Comparison of ENCODE assay signal across 8 cellular contexts in genomic region chr11:62621027-62621566, GRCh38. TPM values are rescaled to one million over a fixed set of nuclear protein-coding genes. Genes with fewer than 3 reads are reported as not detected.
DNase-seq lines count a peak whose midpoint lies in the region; ATAC-seq and TF ChIP-seq lines count a peak whose summit lies in the region.

No MANE protein-coding gene starts in this region.

- TF ChIP-seq CTCF in BJ (IDR thresholded peaks at IDR 0.05; ENCODE audit: insufficient read depth, low read depth, low read length) (no peak), MM.1S (IDR thresholded peaks at IDR 0.05; ENCODE audit: low read length) (no peak)

- H2AFZ ChIP-seq in MM.1S (ENCODE audit: low read length): peak overlapping the region; percentile 35

- peaks cover 10% of the 10 kb centered on the region for H3K4me1 ChIP-seq in MM.1S (ENCODE audit: low read length)
- H3K4me1 ChIP-seq in duodenal mucosa (ENCODE audit: control insufficient read depth in 1 of 2, insufficient read depth in 2 of 2, low read length in 2 of 2): peaks cover 5 to 10% of the 10 kb centered on the region in 2 donors

- H3K9me3 ChIP-seq in MM.1S (replicated peaks; ENCODE audit: insufficient read depth, low read length) (no peaks in the 10 kb centered on the region), duodenal mucosa (ENCODE audit: control insufficient read depth in 1 of 2, low read length in 2 of 2) (no peaks in the 10 kb centered on the region)

- no peak for DNase-seq in BJ (ENCODE audit: low read depth)
- no peak for DNase-seq in MM.1S
- DNase-seq in natural killer cell treated with Interleukin-12 subunit alpha and Interleukin-12 subunit beta and Interleukin-15 and Interleukin-18, amount 100 ng/mL, for 72 hours (ENCODE audit: low spot score): no peak
- no peak for DNase-seq in NCI-H226

- peak overlapping the region; percentile 100 for H3K4me3 Mint-ChIP-seq in natural killer cell treated with Interleukin-12 subunit alpha and Interleukin-12 subunit beta and Interleukin-15 and Interleukin-18, amount 100 ng/mL, for 72 hours

- H3K27ac ChIP-seq in MM.1S (ENCODE audit: low read length): peak overlapping the region; percentile 59; the same call in 1 of the 2 replicates
- H3K27ac ChIP-seq in duodenal mucosa (ENCODE audit: low read depth, low read length): peak overlapping the region; percentile 71

- H4K20me1 ChIP-seq in MM.1S (ENCODE audit: insufficient read depth, low read length): no peaks in the 10 kb centered on the region

- peak overlapping the region; percentile 73 for H3K9ac ChIP-seq in MM.1S (ENCODE audit: low read length)
- H3K9ac ChIP-seq in duodenal mucosa (ENCODE audit: low read depth in 1 of 2, low read length in 2 of 2): peak overlapping the region; percentile 65 to 84

- no peaks in the 10 kb centered on the region for H3K9me2 ChIP-seq in MM.1S (replicated peaks; ENCODE audit: insufficient read depth, low read length)

- H3K4me2 ChIP-seq in MM.1S (ENCODE audit: low read depth, low read length): peak overlapping the region; percentile 55

- H3K27ac Mint-ChIP-seq in natural killer cell treated with Interleukin-12 subunit alpha and Interleukin-12 subunit beta and Interleukin-15 and Interleukin-18, amount 100 ng/mL, for 72 hours: peak overlapping the region; percentile 96 to 99

- H3K36me3 ChIP-seq in BJ (ENCODE audit: control insufficient read depth, insufficient read depth, low read length) (peaks cover 14% of the 10 kb centered on the region), MM.1S (replicated peaks; ENCODE audit: insufficient read depth, low read length) (no peaks in the 10 kb centered on the region), duodenal mucosa (ENCODE audit: control insufficient read depth in 1 of 2, insufficient read depth in 2 of 2, low read length in 2 of 2) (peaks cover 11 to 23% of the 10 kb centered on the region in 2 donors)

- H3K27me3 ChIP-seq in BJ (ENCODE audit: control insufficient read depth, insufficient read depth, low read length) (no peaks in the 10 kb centered on the region), MM.1S (replicated peaks; ENCODE audit: insufficient read depth, low read length) (no peaks in the 10 kb centered on the region), duodenal mucosa (ENCODE audit: control insufficient read depth in 1 of 2, insufficient read depth in 2 of 2, low read length in 2 of 2) (no peaks in the 10 kb centered on the region)

- no peaks in the 10 kb centered on the region for H3K27me3 Mint-ChIP-seq in natural killer cell treated with Interleukin-12 subunit alpha and Interleukin-12 subunit beta and Interleukin-15 and Interleukin-18, amount 100 ng/mL, for 72 hours

- peaks cover 17 to 20% of the 10 kb centered on the region in 2 donors for H3K4me1 Mint-ChIP-seq in natural killer cell treated with Interleukin-12 subunit alpha and Interleukin-12 subunit beta and Interleukin-15 and Interleukin-18, amount 100 ng/mL, for 72 hours (ENCODE audit: low read depth in 2 of 2)

- ATAC-seq in natural killer cell treated with Interleukin-12 subunit alpha and Interleukin-12 subunit beta and Interleukin-15 and Interleukin-18, amount 100 ng/mL, for 72 hours: no peak
- no peak for ATAC-seq in GM19463 (IDR thresholded peaks at IDR 0.05; ENCODE audit: unreplicated experiment)
- ATAC-seq in GM19328 (IDR thresholded peaks at IDR 0.05; ENCODE audit: unreplicated experiment): no peak
- no peak for ATAC-seq in HG03469 (IDR thresholded peaks at IDR 0.05; ENCODE audit: unreplicated experiment)

- H3F3A ChIP-seq in MM.1S (ENCODE audit: insufficient read depth, low read length): peaks cover 25% of the 10 kb centered on the region

- H3K4me3 ChIP-seq in BJ (ENCODE audit: low read depth, low read length) (peak overlapping the region; percentile 54), MM.1S (ENCODE audit: low read length) (peak overlapping the region; percentile 80), duodenal mucosa (ENCODE audit: low read depth in 1 of 2, low read length in 2 of 2) (peak overlapping the region; percentile 85 to 92)

- POLR2A ChIA-PET in BJ (lab: Charles Lee): interaction anchor here (0.6 to 2.2 kb wide), 3 partner anchors 32 to 82 kb away, joined by 4 to 11 read pairs (median 6); partner anchors contain the start of genes C11orf98, CSKMT and INTS5

- H3K79me2 ChIP-seq in MM.1S (ENCODE audit: low read length): peaks cover 14% of the 10 kb centered on the region

- H3K36me3 Mint-ChIP-seq in natural killer cell treated with Interleukin-12 subunit alpha and Interleukin-12 subunit beta and Interleukin-15 and Interleukin-18, amount 100 ng/mL, for 72 hours: peaks cover 16% of the 10 kb centered on the region

- H3K9me3 Mint-ChIP-seq in natural killer cell treated with Interleukin-12 subunit alpha and Interleukin-12 subunit beta and Interleukin-15 and Interleukin-18, amount 100 ng/mL, for 72 hours: no peaks in the 10 kb centered on the region

- CTCF ChIA-PET in BJ (lab: Yijun Ruan, JAX): interaction anchor here (1.0 to 4.0 kb wide), 6 partner anchors 9 to 227 kb away, joined by 3 to 26 read pairs (median 4); partner anchors contain the start of genes C11orf98, CSKMT, EML3 and ROM1

RNA-seq across cellular contexts. Expression of gene B3GAT3, which starts 0.7 kb away (rescaled TPM):
- 24.5 and 42.4 TPM in 2 replicates for polyA plus RNA-seq in BJ (2011; rRNA removed)
- 10.5 and 15.5 TPM in 2 replicates for polyA minus RNA-seq in BJ (2011; rRNA and poly(A)+ RNA removed)
- 10 to 100 TPM; 72.8 to 98.7 TPM for total RNA-seq in natural killer cell treated with Interleukin-12 subunit alpha and Interleukin-12 subunit beta and Interleukin-15 and Interleukin-18, amount 100 ng/mL, for 72 hours

RNA-seq across cellular contexts. Expression of gene ROM1, which starts 8.0 kb away (rescaled TPM):
- polyA plus RNA-seq in BJ (2011; rRNA removed): 2.1 and 2.2 TPM in 2 replicates
- polyA minus RNA-seq in BJ (2011; rRNA and poly(A)+ RNA removed): 0.57 and 2.2 TPM in 2 replicates
- 1 to 10 TPM; 4.5 to 4.6 TPM for total RNA-seq in natural killer cell treated with Interleukin-12 subunit alpha and Interleukin-12 subunit beta and Interleukin-15 and Interleukin-18, amount 100 ng/mL, for 72 hours

RNA-seq across cellular contexts. Expression of gene EML3, which starts 8.5 kb away (rescaled TPM):
- polyA plus RNA-seq in BJ (2011; rRNA removed): 18.9 and 26.5 TPM in 2 replicates
- polyA minus RNA-seq in BJ (2011; rRNA and poly(A)+ RNA removed): 15.0 and 19.0 TPM in 2 replicates
- 100 to 1,000 TPM; 122 to 205 TPM for total RNA-seq in natural killer cell treated with Interleukin-12 subunit alpha and Interleukin-12 subunit beta and Interleukin-15 and Interleukin-18, amount 100 ng/mL, for 72 hours

RNA-seq across cellular contexts. Expression of gene MTA2, which starts 19.4 kb away (rescaled TPM):
- polyA plus RNA-seq in BJ (2011; rRNA removed): 16.4 and 17.8 TPM in 2 replicates
- polyA minus RNA-seq in BJ (2011; rRNA and poly(A)+ RNA removed): 42.7 and 47.1 TPM in 2 replicates
- total RNA-seq in natural killer cell treated with Interleukin-12 subunit alpha and Interleukin-12 subunit beta and Interleukin-15 and Interleukin-18, amount 100 ng/mL, for 72 hours: 100 to 1,000 TPM; 234 to 259 TPM

RNA-seq across cellular contexts. Expression of gene GANAB, which starts 25.3 kb away (rescaled TPM):
- 388 and 463 TPM in 2 replicates for polyA plus RNA-seq in BJ (2011; rRNA removed)
- polyA minus RNA-seq in BJ (2011; rRNA and poly(A)+ RNA removed): 228 and 305 TPM in 2 replicates
- total RNA-seq in natural killer cell treated with Interleukin-12 subunit alpha and Interleukin-12 subunit beta and Interleukin-15 and Interleukin-18, amount 100 ng/mL, for 72 hours: 100 to 1,000 TPM; 269 to 297 TPM
